28 cellular contexts compared by ENCODE assay signal in the genomic region with DNA sequence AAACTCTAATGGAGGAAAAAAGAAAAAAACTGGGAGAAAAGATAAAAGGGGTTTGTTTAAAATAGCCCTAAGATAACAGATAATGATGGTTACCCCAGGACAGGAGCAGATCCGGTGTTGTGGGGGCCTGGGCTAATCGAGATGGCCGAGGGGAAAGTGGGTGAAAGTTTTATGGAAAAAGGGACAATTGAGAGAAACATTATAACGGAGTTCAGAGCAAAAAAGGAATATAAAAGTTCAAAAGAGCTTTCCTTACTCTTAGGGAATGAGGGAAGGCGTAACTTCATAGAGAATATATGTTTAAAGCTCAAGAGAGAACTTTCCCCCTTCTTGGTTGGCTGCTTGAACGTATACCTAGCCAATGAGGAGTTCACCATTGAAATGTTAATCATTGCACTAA.
DNase-seq lines count a peak whose midpoint lies in the region; ATAC-seq and TF ChIP-seq lines count a peak whose summit lies in the region.
"Had no signal": no experiment of that assay in that cellular context is flagged by ENCODE, and none has a peak within 500 bp of the region (broad histone marks: within the 10 kb centered on the region; RNA-seq: fewer than 3 reads in every experiment).

No MANE protein-coding gene starts in this region.

- intact Hi-C loops in Caco-2 (cut with micrococcal nuclease; ENCODE audit: unreplicated experiment) (no loop called here), adrenal gland (cut with DNase I) (no loop called here), spleen (cut with DNase I; ENCODE audit: low total_unique reads) (no loop called here)

- H2AK5ac ChIP-seq in mesendoderm (ENCODE audit: low read length), result no peak overlapping the region

- no peak overlapping the region for H4K5ac ChIP-seq in mesendoderm (ENCODE audit: low read length)

- peaks cover 32% of the 10 kb centered on the region for H3K4me1 ChIP-seq in Caco-2
- peaks cover 39 to 43% of the 10 kb centered on the region in 2 donors for H3K4me1 ChIP-seq in adrenal gland (replicated peaks in 1 of 2)
- H3K4me1 ChIP-seq in mesendoderm (ENCODE audit: control insufficient read depth, low read depth, low read length), result peaks cover 21% of the 10 kb centered on the region
- H3K4me1 ChIP-seq in spleen, result peaks cover 0 to 47% (median 18%) of the 10 kb centered on the region in 6 donors
- H3K4me1 ChIP-seq in Peyer's patch, result no peaks in the 10 kb centered on the region
- H3K4me1 ChIP-seq: prostate gland, suprapubic skin had no signal

- H3K27ac ChIP-seq in adrenal gland, result peak overlapping the region in 4 of 5 donors; percentile 27 to 74 (median 67)
- H3K27ac ChIP-seq in mesendoderm (ENCODE audit: low read depth, low read length), result no peak overlapping the region
- H3K27ac ChIP-seq in spleen, result peak overlapping the region in 6 of 8 donors; percentile 41 to 72 (median 60)
- no peak overlapping the region for H3K27ac ChIP-seq in Peyer's patch
- H3K27ac ChIP-seq: gastrocnemius medialis, PC-9, prostate gland, suprapubic skin had no signal

- peak overlapping the region; percentile 26 for H3K27ac Mint-ChIP-seq in Caco-2 (ENCODE audit: unreplicated experiment)
- H3K27ac Mint-ChIP-seq: B cell, immature natural killer cell had no signal

- H2BK5ac ChIP-seq in mesendoderm (ENCODE audit: low read length), result no peak overlapping the region

- 62 to 76% (median 64%) methylated on average over 6 of the region's 6 CpGs for WGBS in adrenal gland, 4 donors
- WGBS in mesendoderm (ENCODE audit: extremely low coverage, insufficient coverage, low lambda C conversion rate), result no CpG with 5 or more reads among the region's 6 CpGs
- WGBS in spleen, 5 donors, result 58 to 84% (median 70%) methylated on average over 6 of the region's 6 CpGs

- no peaks in the 10 kb centered on the region for H3K36me3 Mint-ChIP-seq in Caco-2 (ENCODE audit: insufficient read depth, unreplicated experiment)
- H3K36me3 Mint-ChIP-seq: immature natural killer cell had no signal

- CTCF ChIA-PET in Caco-2 (lab: Charles Lee), result no interaction called here

- H3K9me3 ChIP-seq in Caco-2, result 0 out of 2 replicates have a peak, but pooled peaks cover under 1% of the 10 kb centered on the region
- H3K9me3 ChIP-seq in adrenal gland (replicated peaks in 1 of 3), result no peaks in the 10 kb centered on the region
- no peaks in the 10 kb centered on the region for H3K9me3 ChIP-seq in spleen
- H3K9me3 ChIP-seq in Peyer's patch, result no peaks in the 10 kb centered on the region
- H3K9me3 ChIP-seq: gastrocnemius medialis, left lung, prostate gland, suprapubic skin had no signal

- peaks cover 13% of the 10 kb centered on the region for H3K4me1 Mint-ChIP-seq in Caco-2 (ENCODE audit: low read depth, unreplicated experiment)
- H3K4me1 Mint-ChIP-seq: B cell; central memory CD8-positive, alpha-beta T cell; immature natural killer cell had no signal

- no peaks in the 10 kb centered on the region for H3K27me3 Mint-ChIP-seq in Caco-2 (ENCODE audit: insufficient read depth, unreplicated experiment)

- H4K8ac ChIP-seq in mesendoderm (ENCODE audit: low read depth, low read length), result no peak overlapping the region

- H2BK15ac ChIP-seq in mesendoderm (replicated peaks; ENCODE audit: low read depth), result peak overlapping the region; percentile 20

- no peaks in the 10 kb centered on the region for H3K9me3 Mint-ChIP-seq in Caco-2 (ENCODE audit: unreplicated experiment)
- H3K9me3 Mint-ChIP-seq: activated T-cell treated with anti-CD3 and anti-CD28 coated beads, Interleukin-2, amount 50 U/mL, for 4 hours; central memory CD8-positive, alpha-beta T cell had no signal

- no peak overlapping the region for H3K23ac ChIP-seq in mesendoderm (ENCODE audit: low read length)

- POLR2A ChIA-PET in Caco-2 (lab: Charles Lee), result no interaction called here

- H3K36me3 ChIP-seq in Caco-2 (ENCODE audit: control insufficient read depth, insufficient read depth, low read length) (no peaks in the 10 kb centered on the region), adrenal gland (replicated peaks in 1 of 2) (no peaks in the 10 kb centered on the region), mesendoderm (ENCODE audit: control insufficient read depth, insufficient read depth, low read length) (no peaks in the 10 kb centered on the region), spleen (no peaks in the 10 kb centered on the region), Peyer's patch (no peaks in the 10 kb centered on the region)
- H3K36me3 ChIP-seq: gastrocnemius medialis, left lung, prostate gland, suprapubic skin had no signal

- TF ChIP-seq POLR2A in adrenal gland (IDR thresholded peaks at IDR 0.05) (no peak), spleen (IDR thresholded peaks at IDR 0.05) (no peak), Peyer's patch (IDR thresholded peaks at IDR 0.05) (no peak)

- H3K4me3 Mint-ChIP-seq in Caco-2 (ENCODE audit: unreplicated experiment), result no peak overlapping the region
- H3K4me3 Mint-ChIP-seq: activated T-cell treated with anti-CD3 and anti-CD28 coated beads, Interleukin-2, amount 50 U/mL, for 4 hours; B cell; central memory CD8-positive, alpha-beta T cell; immature natural killer cell had no signal

- TF ChIP-seq CTCF in Caco-2 (IDR thresholded peaks at IDR 0.05; ENCODE audit: insufficient read depth in 1 of 2, low read depth in 1 of 2, low read length in 1 of 2, severe bottlenecking in 1 of 2, unreplicated experiment in 1 of 2), result no peak
- TF ChIP-seq CTCF in adrenal gland (IDR thresholded peaks at IDR 0.05), result no peak
- no peak for TF ChIP-seq CTCF in spleen (IDR thresholded peaks at IDR 0.05 in 8 of 11, conservative IDR thresholded peaks at IDR 0.05 in 3 of 11)
- TF ChIP-seq CTCF in Peyer's patch (IDR thresholded peaks at IDR 0.05), result no peak

- peak overlapping the region; percentile 82 for H3K18ac ChIP-seq in mesendoderm (ENCODE audit: low read length)

- H3K4me3 ChIP-seq in Caco-2 (ENCODE audit: low read depth, low read length), result no peak overlapping the region
- no peak overlapping the region for H3K4me3 ChIP-seq in adrenal gland
- no peak overlapping the region for H3K4me3 ChIP-seq in mesendoderm (ENCODE audit: low read length)
- H3K4me3 ChIP-seq in spleen, result no peak overlapping the region
- H3K4me3 ChIP-seq in Peyer's patch, result no peak overlapping the region
- H3K4me3 ChIP-seq: gastrocnemius medialis, left lung, PC-9, prostate gland, suprapubic skin had no signal

- H3K9ac ChIP-seq in mesendoderm (ENCODE audit: low read length), result no peak overlapping the region

- no peak overlapping the region for H2BK120ac ChIP-seq in mesendoderm (ENCODE audit: low read depth, low read length)

- DNase-seq in Caco-2 (no peak), adrenal gland (no peak), mesendoderm (no peak), spleen (no peak), Peyer's patch (no peak), NCI-H1417 (lab: John Stamatoyannopoulos, UW) (no peak)
- DNase-seq: activated CD4-positive, alpha-beta T cell treated with anti-CD3 and anti-CD28 coated beads, Interleukin-2, amount 50 U/mL, for 1 hour; activated gamma-delta T cell treated with Interleukin-2 at 50 U/mL for 16 hours; activated T-cell treated with anti-CD3 and anti-CD28 coated beads, Interleukin-2, amount 50 U/mL, for 4 hours; dermis blood vessel endothelial cell; DMS53; gastrocnemius medialis; hypothalamus; immature natural killer cell; left lung; NCI-H1105; NCI-H2029; NCI-H2227 treated with DMSO at 0.1 percent for 48 hours; NCI-H526 treated with DMSO at 0.1 percent for 48 hours; PC-9; SHP77 treated with DMSO at 0.1 percent for 48 hours; stimulated activated naive CD4-positive, alpha-beta T cell had no signal

- no peak for ATAC-seq in GM18511 (IDR thresholded peaks at IDR 0.05; ENCODE audit: unreplicated experiment)
- ATAC-seq: activated T-cell treated with anti-CD3 and anti-CD28 coated beads, Interleukin-2, amount 50 U/mL, for 4 hours; gastrocnemius medialis; HCT116; left lung had no signal

- H3K27me3 ChIP-seq in Caco-2 (replicated peaks; ENCODE audit: control insufficient read depth, insufficient read depth, low read length) (no peaks in the 10 kb centered on the region), adrenal gland (no peaks in the 10 kb centered on the region), mesendoderm (ENCODE audit: insufficient read depth, low read length, poor library complexity) (no peaks in the 10 kb centered on the region), spleen (replicated peaks in 1 of 7) (peaks cover 0 to 10% (median 0%) of the 10 kb centered on the region in 7 donors), Peyer's patch (no peaks in the 10 kb centered on the region)
- H3K27me3 ChIP-seq: gastrocnemius medialis, left lung had no signal

- H3K56ac ChIP-seq in mesendoderm (ENCODE audit: low read length), result peak overlapping the region; percentile 34

- no peaks in the 10 kb centered on the region for H3K79me2 ChIP-seq in mesendoderm (ENCODE audit: control insufficient read depth, insufficient read depth, low read length)

- no peaks in the 10 kb centered on the region for H3K79me1 ChIP-seq in mesendoderm (ENCODE audit: low read length)

- no peak overlapping the region for H3K4ac ChIP-seq in mesendoderm (ENCODE audit: low read depth, low read length)

- H3K4me2 ChIP-seq in mesendoderm (ENCODE audit: low read length), result no peak overlapping the region
- H3K4me2 ChIP-seq: PC-9 had no signal

- no TSS peak for BruUV-seq in Caco-2 (replicated peaks; lab: Mats Ljungman, UMichigan)

Comparison
In these comparisons a context has a peak if more than half of its experiments do, and no peak if none do; other contexts are left out.
1. H3K27ac ChIP-seq: peak in adrenal gland (4 of 5) and spleen (6 of 8); none in mesendoderm (single experiment) and Peyer's patch (0 of 4).